ENCODE assay signal across 13 cellular contexts in genomic region chr7:5223646-5224340, GRCh38.
"Had no signal": no experiment of that assay in that cellular context is flagged by ENCODE, and none has a peak within 500 bp of the region (broad histone marks: within the 10 kb centered on the region; RNA-seq: fewer than 3 reads in every experiment).

No MANE protein-coding gene starts in this region.

- H3K4me3 ChIP-seq: adrenal gland, pancreas, skin epidermis, tibial nerve had no signal

- DNase-seq: activated CD4-positive, alpha-beta memory T cell treated with anti-CD3 and anti-CD28 coated beads, Interleukin-2, amount 10 ng/mL, durations not matched to agents 7 days and 5 days; activated naive CD4-positive, alpha-beta T cell treated with Interleukin-2 at 50 U/mL for 16 hours; adrenal gland; central memory CD4-positive, alpha-beta T cell; cortex of kidney; effector memory CD4-positive, alpha-beta T cell; erythroblast; left colon; retina; T1000 had no signal

- H3K4me1 Mint-ChIP-seq: activated CD4-positive, alpha-beta memory T cell treated with anti-CD3 and anti-CD28 coated beads, Interleukin-2, amount 10 ng/mL, durations not matched to agents 7 days and 5 days had no signal

- ATAC-seq: left colon had no signal

- H3K9me3 ChIP-seq: adrenal gland, pancreas, tibial nerve had no signal

- H3K4me1 ChIP-seq: adrenal gland, pancreas had no signal

- H3K27me3 Mint-ChIP-seq: activated CD4-positive, alpha-beta memory T cell treated with anti-CD3 and anti-CD28 coated beads, Interleukin-2, amount 10 ng/mL, durations not matched to agents 7 days and 5 days had no signal

- H3K27me3 ChIP-seq: adrenal gland, pancreas, tibial nerve had no signal

- H3K27ac Mint-ChIP-seq: activated CD4-positive, alpha-beta memory T cell treated with anti-CD3 and anti-CD28 coated beads, Interleukin-2, amount 10 ng/mL, durations not matched to agents 7 days and 5 days had no signal

- H3K9me3 Mint-ChIP-seq: activated CD4-positive, alpha-beta memory T cell treated with anti-CD3 and anti-CD28 coated beads, Interleukin-2, amount 10 ng/mL, durations not matched to agents 7 days and 5 days had no signal

- H3K27ac ChIP-seq: adrenal gland, pancreas, skin epidermis, tibial nerve had no signal

- H3K4me3 Mint-ChIP-seq: activated CD4-positive, alpha-beta memory T cell treated with anti-CD3 and anti-CD28 coated beads, Interleukin-2, amount 10 ng/mL, durations not matched to agents 7 days and 5 days had no signal
